In genomic region chr17:7844292-7845154, GRCh38 we compare ENCODE assay signal across 8 cellular contexts. TPM values are rescaled to one million over a fixed set of nuclear protein-coding genes. Genes with fewer than 3 reads are reported as not detected.
DNase-seq lines count a peak whose midpoint lies in the region; ATAC-seq and TF ChIP-seq lines count a peak whose summit lies in the region.

No MANE protein-coding gene starts in this region.

- TSS peak; percentile 74 for BruUV-seq in Panc1 (replicated peaks; lab: Mats Ljungman, UMichigan)

- peak overlapping the region; percentile 91 to 100 for H3K4me3 Mint-ChIP-seq in activated T-cell treated with anti-CD3 and anti-CD28 coated beads, Interleukin-2, amount 50 U/mL, for 72 hours

- ATAC-seq in GM21390 (IDR thresholded peaks at IDR 0.05; ENCODE audit: unreplicated experiment): peak; percentile 40
- peak; percentile 83 for ATAC-seq in Panc1
- peak; percentile 49 to 52 for ATAC-seq in activated T-cell treated with anti-CD3 and anti-CD28 coated beads, Interleukin-2, amount 50 U/mL, for 72 hours (replicated peaks in 1 of 2)
- peak; percentile 69 for ATAC-seq in esophagus mucosa

- H3K9me3 ChIP-seq in Panc1 (ENCODE audit: control insufficient read depth, insufficient read depth, low read depth, low read length) (no peaks in the 10 kb centered on the region), mucosa of stomach (ENCODE audit: control insufficient read depth, low read length) (no peaks in the 10 kb centered on the region)

- H3K4me1 Mint-ChIP-seq in activated T-cell treated with anti-CD3 and anti-CD28 coated beads, Interleukin-2, amount 50 U/mL, for 72 hours (ENCODE audit: low read depth): peaks cover 55% of the 10 kb centered on the region

- H3K4me1 ChIP-seq in Panc1 (ENCODE audit: control insufficient read depth, insufficient read depth, low read length) (peaks cover 17% of the 10 kb centered on the region), mucosa of stomach (ENCODE audit: control insufficient read depth, insufficient read depth, low read length) (peaks cover 22% of the 10 kb centered on the region)

- no peaks in the 10 kb centered on the region for H3K27me3 Mint-ChIP-seq in activated T-cell treated with anti-CD3 and anti-CD28 coated beads, Interleukin-2, amount 50 U/mL, for 72 hours (ENCODE audit: low read depth)

- DNase-seq in DMS 273 treated with DMSO at 0.1 percent for 48 hours (lab: John Stamatoyannopoulos, UW): peak; percentile 79
- peak; percentile 93 for DNase-seq in HuH-7 (ENCODE audit: low spot score)
- DNase-seq in Panc1 (ENCODE audit: low read depth, low spot score): peak; percentile 79
- DNase-seq in activated T-cell treated with anti-CD3 and anti-CD28 coated beads, Interleukin-2, amount 50 U/mL, for 72 hours: peak; percentile 88 to 91
- peak; percentile 71 to 85 for DNase-seq in stimulated activated CD8-positive, alpha-beta memory T cell treated with anti-CD3 and anti-CD28 coated beads, Interleukin-7, amount 100 ng/mL, for 48 hours (ENCODE audit: extremely low read depth in 1 of 2, low read depth in 1 of 2)

- POLR2A ChIA-PET in Panc1 (lab: Charles Lee): interaction anchor here (0.6 to 1.9 kb wide), 3 partner anchors 9 to 388 kb away, joined by 3 to 7 read pairs (median 4); no protein-coding TSS in a partner anchor

- H3K9me3 Mint-ChIP-seq in activated T-cell treated with anti-CD3 and anti-CD28 coated beads, Interleukin-2, amount 50 U/mL, for 72 hours: no peaks in the 10 kb centered on the region

- H3K27ac ChIP-seq in Panc1 (ENCODE audit: low read length): peak overlapping the region; percentile 80

- no peak for TF ChIP-seq CTCF in Panc1 (IDR thresholded peaks at IDR 0.05)

- H3K36me3 ChIP-seq in Panc1 (ENCODE audit: control insufficient read depth, insufficient read depth, low read length) (no peaks in the 10 kb centered on the region; the same call in 1 of the 2 replicates), mucosa of stomach (ENCODE audit: control insufficient read depth, insufficient read depth, low read length) (peaks cover 3% of the 10 kb centered on the region)

- peaks cover 2 to 10% of the 10 kb centered on the region in 2 donors for H3K36me3 Mint-ChIP-seq in activated T-cell treated with anti-CD3 and anti-CD28 coated beads, Interleukin-2, amount 50 U/mL, for 72 hours (ENCODE audit: insufficient read depth in 2 of 2)

- intact Hi-C loops in Panc1 (cut with micrococcal nuclease; ENCODE audit: unreplicated experiment): no loop called here

- CTCF ChIA-PET in Panc1 (lab: Charles Lee): interaction anchor here (0.7 kb wide), 1 partner anchor 145 kb away, joined by 3 read pairs; no protein-coding TSS in a partner anchor

- peak overlapping the region; percentile 96 for H3K9ac ChIP-seq in mucosa of stomach (ENCODE audit: low read length)

- H3K27me3 ChIP-seq in Panc1 (ENCODE audit: control insufficient read depth, insufficient read depth, low read length) (no peaks in the 10 kb centered on the region), mucosa of stomach (ENCODE audit: control insufficient read depth, insufficient read depth, low read length) (no peaks in the 10 kb centered on the region)

- peak overlapping the region; percentile 88 for H3K27ac Mint-ChIP-seq in activated T-cell treated with anti-CD3 and anti-CD28 coated beads, Interleukin-2, amount 50 U/mL, for 72 hours

- in situ Hi-C loops in Panc1 (cut with HindIII; ENCODE audit: low pct_unique_long_range_greater_than_20kb, low sequenced_read_pairs): no loop called here

- H3K4me3 ChIP-seq in Panc1 (ENCODE audit: low read depth in 2 of 2, low read length in 2 of 2) (peak overlapping the region; percentile 72 to 84), mucosa of stomach (ENCODE audit: low read length) (peak overlapping the region; percentile 48)

RNA-seq across cellular contexts. Expression of gene TMEM88, which starts 10.3 kb away (rescaled TPM):
- 1.6 TPM for total RNA-seq in Panc1 (2021; ENCODE audit: unreplicated experiment)
- polyA plus RNA-seq in Panc1 (2012; ENCODE audit: insufficient read length): 1.1 TPM
- 1 to 10 TPM; 5.2 to 5.3 TPM for total RNA-seq in activated T-cell treated with anti-CD3 and anti-CD28 coated beads, Interleukin-2, amount 50 U/mL, for 72 hours
- total RNA-seq in esophagus mucosa: 1.7 TPM

RNA-seq across cellular contexts. Expression of gene KDM6B, which starts 10.5 kb away (rescaled TPM):
- total RNA-seq in Panc1 (2021; ENCODE audit: unreplicated experiment) (19.9 TPM), esophagus mucosa (16.7 TPM)
- polyA plus RNA-seq in Panc1 (2012; ENCODE audit: insufficient read length): 16.0 TPM
- 10 to 100 TPM; 73.7 to 83.5 TPM for total RNA-seq in activated T-cell treated with anti-CD3 and anti-CD28 coated beads, Interleukin-2, amount 50 U/mL, for 72 hours

RNA-seq across cellular contexts. Expression of gene NAA38, which starts 12.8 kb away (rescaled TPM):
- total RNA-seq in Panc1 (2021; ENCODE audit: unreplicated experiment) (75.2 TPM), esophagus mucosa (93.3 TPM)
- 176 TPM for polyA plus RNA-seq in Panc1 (2012; ENCODE audit: insufficient read length)
- 10 to 100 TPM; 42.7 to 43.5 TPM for total RNA-seq in activated T-cell treated with anti-CD3 and anti-CD28 coated beads, Interleukin-2, amount 50 U/mL, for 72 hours

RNA-seq across cellular contexts. Expression of gene CYB5D1, which starts 13.3 kb away (rescaled TPM):
- total RNA-seq in Panc1 (2021; ENCODE audit: unreplicated experiment) (8.6 TPM), esophagus mucosa (7.6 TPM)
- 9.2 TPM for polyA plus RNA-seq in Panc1 (2012; ENCODE audit: insufficient read length)
- 10 to 100 TPM in 1 of 2 donors, 1 to 10 TPM in 1; 6.7 to 10.2 TPM for total RNA-seq in activated T-cell treated with anti-CD3 and anti-CD28 coated beads, Interleukin-2, amount 50 U/mL, for 72 hours

RNA-seq across cellular contexts. Expression of gene CHD3, which starts 44.1 kb away (rescaled TPM):
- 84.6 TPM for total RNA-seq in Panc1 (2021; ENCODE audit: unreplicated experiment)
- polyA plus RNA-seq in Panc1 (2012; ENCODE audit: insufficient read length): 113 TPM
- 100 to 1,000 TPM; 133 to 140 TPM for total RNA-seq in activated T-cell treated with anti-CD3 and anti-CD28 coated beads, Interleukin-2, amount 50 U/mL, for 72 hours
- 50.7 TPM for total RNA-seq in esophagus mucosa

Comparison
In these comparisons a context has a peak if more than half of its experiments do, and no peak if none do; other contexts are left out.
1. Peak in every context shown above with its lines: DNase-seq, ATAC-seq, H3K4me3 ChIP-seq and H3K27ac ChIP-seq.